ENCODE assay signal across 12 cellular contexts in the genomic region with DNA sequence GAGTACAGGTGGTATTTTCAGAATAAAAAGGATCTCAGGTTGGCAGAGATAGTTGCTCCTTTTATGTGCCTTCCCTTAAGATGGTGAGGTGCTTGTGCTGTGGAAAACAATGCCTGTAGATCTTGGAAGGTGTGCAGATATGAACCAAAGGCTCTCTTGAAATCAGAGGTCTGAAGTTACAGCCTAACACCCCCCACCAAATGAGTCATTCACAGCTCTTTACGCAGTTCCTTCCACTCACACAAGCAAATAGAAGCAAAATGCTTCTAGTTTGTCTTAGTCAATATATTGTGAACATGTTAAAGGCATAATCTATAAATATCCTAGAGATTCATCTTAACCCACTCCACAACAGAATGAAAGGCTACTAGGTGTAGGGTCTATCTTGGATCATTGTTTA.
"Had no signal": no experiment of that assay in that cellular context is flagged by ENCODE, and none has a peak within 500 bp of the region (broad histone marks: within the 10 kb centered on the region; RNA-seq: fewer than 3 reads in every experiment).

No MANE protein-coding gene starts in this region.

- DNase-seq: activated CD4-positive, alpha-beta T cell treated with anti-CD3 and anti-CD28 coated beads, Interleukin-2, amount 50 U/mL, for 4 hours; activated CD4-positive, CD25-positive, alpha-beta regulatory T cell treated with anti-CD3 and anti-CD28 coated beads, Interleukin-2, amount 50 U/mL, for 72 hours; activated gamma-delta T cell; activated T-cell treated with anti-CD3 and anti-CD28 coated beads, Interleukin-2, amount 50 U/mL, for 48 hours; heart left ventricle; naive thymus-derived CD4-positive, alpha-beta T cell; stomach had no signal

- H3K4me3 ChIP-seq: breast epithelium, heart left ventricle, skin epidermis, stomach, vagina had no signal

- H3K36me3 ChIP-seq: breast epithelium, heart left ventricle, stomach, vagina had no signal

- H3K9me3 ChIP-seq: breast epithelium, vagina had no signal

- H3K4me3 Mint-ChIP-seq: activated naive CD8-positive, alpha-beta T cell; naive thymus-derived CD4-positive, alpha-beta T cell had no signal

- H3K27ac Mint-ChIP-seq: activated naive CD8-positive, alpha-beta T cell; naive thymus-derived CD4-positive, alpha-beta T cell had no signal

- H3K27ac ChIP-seq: breast epithelium, heart left ventricle, skin epidermis, stomach, vagina had no signal

- H3K4me1 Mint-ChIP-seq: naive thymus-derived CD4-positive, alpha-beta T cell had no signal

- FAIRE-seq: frontal cortex had no signal

- H3K36me3 Mint-ChIP-seq: activated naive CD8-positive, alpha-beta T cell; naive thymus-derived CD4-positive, alpha-beta T cell had no signal

- H3K27me3 ChIP-seq: breast epithelium, heart left ventricle, stomach, vagina had no signal

- H3K4me1 ChIP-seq: breast epithelium, heart left ventricle, stomach, vagina had no signal

- ATAC-seq: heart left ventricle; naive thymus-derived CD4-positive, alpha-beta T cell had no signal
